In the genomic region with DNA sequence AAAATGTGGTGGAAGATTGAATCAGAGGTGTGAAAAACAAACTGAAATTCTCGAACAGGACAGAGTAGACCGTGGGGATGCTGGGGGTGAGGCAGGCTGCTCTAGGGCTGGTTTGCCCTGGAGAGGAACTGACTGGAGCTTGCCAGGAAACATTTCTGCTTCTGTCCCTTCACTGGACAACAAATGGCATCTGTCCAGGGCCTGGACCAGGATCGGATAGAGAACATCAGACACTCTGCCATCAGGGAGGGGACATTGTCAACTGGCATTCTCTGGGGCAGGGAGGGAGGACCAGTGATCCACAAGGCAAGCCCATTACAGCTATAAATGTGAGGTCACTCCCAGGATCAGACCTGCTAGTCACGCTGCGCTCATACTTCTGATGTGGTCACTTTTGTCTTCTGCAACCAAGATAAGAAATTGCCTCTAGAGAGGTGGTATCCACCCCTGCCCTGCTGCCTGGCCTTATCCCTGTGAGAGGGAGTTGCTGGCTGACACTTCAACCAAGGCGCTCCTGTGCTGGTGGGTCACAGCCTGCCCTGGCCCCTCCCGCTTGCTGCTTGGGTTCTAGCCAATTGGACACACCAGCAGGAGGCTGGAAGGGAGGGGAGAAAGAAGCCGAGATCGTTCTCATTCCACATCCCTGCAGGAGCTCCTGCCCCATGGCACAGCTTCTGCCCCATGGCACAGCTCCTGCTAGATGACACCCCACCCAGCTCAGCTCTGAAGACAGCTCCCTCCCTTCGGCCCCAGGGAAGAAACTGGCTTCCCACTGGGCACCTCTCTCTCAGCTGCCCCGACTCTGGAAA, we compare ENCODE assay signal across 1 cellular context.
TF ChIP-seq lines count a peak whose summit lies in the region.

No MANE protein-coding gene starts in this region.

TF ChIP-seq in GM23338, 12 proteins besides CTCF, POLR2A, EP300 and RAD21:
- TF ChIP-seq ZNF331 (CRISPR knock-in tag; IDR thresholded peaks at IDR 0.05; ENCODE audit: low read depth) (no peak), EZH2 (IDR thresholded peaks at IDR 0.05; ENCODE audit: low read depth, unreplicated experiment) (no peak), JUNB (IDR thresholded peaks at IDR 0.05; ENCODE audit: unreplicated experiment) (no peak), CREB1 (CRISPR knock-in tag; IDR thresholded peaks at IDR 0.05; ENCODE audit: low read depth) (no peak), POLR2AphosphoS5 (IDR thresholded peaks at IDR 0.05; ENCODE audit: low read depth) (no peak)
- TF ChIP-seq, protein P1, sequence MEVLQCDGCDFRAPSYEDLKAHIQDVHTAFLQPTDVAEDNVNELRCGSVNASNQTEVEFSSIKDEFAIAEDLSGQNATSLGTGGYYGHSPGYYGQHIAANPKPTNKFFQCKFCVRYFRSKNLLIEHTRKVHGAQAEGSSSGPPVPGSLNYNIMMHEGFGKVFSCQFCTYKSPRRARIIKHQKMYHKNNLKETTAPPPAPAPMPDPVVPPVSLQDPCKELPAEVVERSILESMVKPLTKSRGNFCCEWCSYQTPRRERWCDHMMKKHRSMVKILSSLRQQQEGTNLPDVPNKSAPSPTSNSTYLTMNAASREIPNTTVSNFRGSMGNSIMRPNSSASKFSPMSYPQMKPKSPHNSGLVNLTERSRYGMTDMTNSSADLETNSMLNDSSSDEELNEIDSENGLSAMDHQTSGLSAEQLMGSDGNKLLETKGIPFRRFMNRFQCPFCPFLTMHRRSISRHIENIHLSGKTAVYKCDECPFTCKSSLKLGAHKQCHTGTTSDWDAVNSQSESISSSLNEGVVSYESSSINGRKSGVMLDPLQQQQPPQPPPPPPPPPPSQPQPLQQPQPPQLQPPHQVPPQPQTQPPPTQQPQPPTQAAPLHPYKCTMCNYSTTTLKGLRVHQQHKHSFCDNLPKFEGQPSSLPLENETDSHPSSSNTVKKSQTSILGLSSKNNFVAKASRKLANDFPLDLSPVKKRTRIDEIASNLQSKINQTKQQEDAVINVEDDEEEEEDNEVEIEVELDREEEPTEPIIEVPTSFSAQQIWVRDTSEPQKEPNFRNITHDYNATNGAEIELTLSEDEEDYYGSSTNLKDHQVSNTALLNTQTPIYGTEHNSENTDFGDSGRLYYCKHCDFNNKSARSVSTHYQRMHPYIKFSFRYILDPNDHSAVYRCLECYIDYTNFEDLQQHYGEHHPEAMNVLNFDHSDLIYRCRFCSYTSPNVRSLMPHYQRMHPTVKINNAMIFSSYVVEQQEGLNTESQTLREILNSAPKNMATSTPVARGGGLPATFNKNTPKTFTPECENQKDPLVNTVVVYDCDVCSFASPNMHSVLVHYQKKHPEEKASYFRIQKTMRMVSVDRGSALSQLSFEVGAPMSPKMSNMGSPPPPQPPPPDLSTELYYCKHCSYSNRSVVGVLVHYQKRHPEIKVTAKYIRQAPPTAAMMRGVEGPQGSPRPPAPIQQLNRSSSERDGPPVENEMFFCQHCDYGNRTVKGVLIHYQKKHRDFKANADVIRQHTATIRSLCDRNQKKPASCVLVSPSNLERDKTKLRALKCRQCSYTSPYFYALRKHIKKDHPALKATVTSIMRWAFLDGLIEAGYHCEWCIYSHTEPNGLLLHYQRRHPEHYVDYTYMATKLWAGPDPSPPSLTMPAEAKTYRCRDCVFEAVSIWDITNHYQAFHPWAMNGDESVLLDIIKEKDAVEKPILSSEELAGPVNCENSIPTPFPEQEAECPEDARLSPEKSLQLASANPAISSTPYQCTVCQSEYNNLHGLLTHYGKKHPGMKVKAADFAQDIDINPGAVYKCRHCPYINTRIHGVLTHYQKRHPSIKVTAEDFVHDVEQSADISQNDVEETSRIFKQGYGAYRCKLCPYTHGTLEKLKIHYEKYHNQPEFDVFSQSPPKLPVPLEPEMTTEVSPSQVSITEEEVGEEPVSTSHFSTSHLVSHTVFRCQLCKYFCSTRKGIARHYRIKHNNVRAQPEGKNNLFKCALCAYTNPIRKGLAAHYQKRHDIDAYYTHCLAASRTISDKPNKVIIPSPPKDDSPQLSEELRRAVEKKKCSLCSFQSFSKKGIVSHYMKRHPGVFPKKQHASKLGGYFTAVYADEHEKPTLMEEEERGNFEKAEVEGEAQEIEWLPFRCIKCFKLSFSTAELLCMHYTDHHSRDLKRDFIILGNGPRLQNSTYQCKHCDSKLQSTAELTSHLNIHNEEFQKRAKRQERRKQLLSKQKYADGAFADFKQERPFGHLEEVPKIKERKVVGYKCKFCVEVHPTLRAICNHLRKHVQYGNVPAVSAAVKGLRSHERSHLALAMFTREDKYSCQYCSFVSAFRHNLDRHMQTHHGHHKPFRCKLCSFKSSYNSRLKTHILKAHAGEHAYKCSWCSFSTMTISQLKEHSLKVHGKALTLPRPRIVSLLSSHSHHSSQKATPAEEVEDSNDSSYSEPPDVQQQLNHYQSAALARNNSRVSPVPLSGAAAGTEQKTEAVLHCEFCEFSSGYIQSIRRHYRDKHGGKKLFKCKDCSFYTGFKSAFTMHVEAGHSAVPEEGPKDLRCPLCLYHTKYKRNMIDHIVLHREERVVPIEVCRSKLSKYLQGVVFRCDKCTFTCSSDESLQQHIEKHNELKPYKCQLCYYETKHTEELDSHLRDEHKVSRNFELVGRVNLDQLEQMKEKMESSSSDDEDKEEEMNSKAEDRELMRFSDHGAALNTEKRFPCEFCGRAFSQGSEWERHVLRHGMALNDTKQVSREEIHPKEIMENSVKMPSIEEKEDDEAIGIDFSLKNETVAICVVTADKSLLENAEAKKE (CRISPR knock-in tag; IDR thresholded peaks at IDR 0.05) = no peak
- TF ChIP-seq, protein P2, sequence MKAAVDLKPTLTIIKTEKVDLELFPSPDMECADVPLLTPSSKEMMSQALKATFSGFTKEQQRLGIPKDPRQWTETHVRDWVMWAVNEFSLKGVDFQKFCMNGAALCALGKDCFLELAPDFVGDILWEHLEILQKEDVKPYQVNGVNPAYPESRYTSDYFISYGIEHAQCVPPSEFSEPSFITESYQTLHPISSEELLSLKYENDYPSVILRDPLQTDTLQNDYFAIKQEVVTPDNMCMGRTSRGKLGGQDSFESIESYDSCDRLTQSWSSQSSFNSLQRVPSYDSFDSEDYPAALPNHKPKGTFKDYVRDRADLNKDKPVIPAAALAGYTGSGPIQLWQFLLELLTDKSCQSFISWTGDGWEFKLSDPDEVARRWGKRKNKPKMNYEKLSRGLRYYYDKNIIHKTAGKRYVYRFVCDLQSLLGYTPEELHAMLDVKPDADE (IDR thresholded peaks at IDR 0.05) = no peak
- TF ChIP-seq, protein P3, sequence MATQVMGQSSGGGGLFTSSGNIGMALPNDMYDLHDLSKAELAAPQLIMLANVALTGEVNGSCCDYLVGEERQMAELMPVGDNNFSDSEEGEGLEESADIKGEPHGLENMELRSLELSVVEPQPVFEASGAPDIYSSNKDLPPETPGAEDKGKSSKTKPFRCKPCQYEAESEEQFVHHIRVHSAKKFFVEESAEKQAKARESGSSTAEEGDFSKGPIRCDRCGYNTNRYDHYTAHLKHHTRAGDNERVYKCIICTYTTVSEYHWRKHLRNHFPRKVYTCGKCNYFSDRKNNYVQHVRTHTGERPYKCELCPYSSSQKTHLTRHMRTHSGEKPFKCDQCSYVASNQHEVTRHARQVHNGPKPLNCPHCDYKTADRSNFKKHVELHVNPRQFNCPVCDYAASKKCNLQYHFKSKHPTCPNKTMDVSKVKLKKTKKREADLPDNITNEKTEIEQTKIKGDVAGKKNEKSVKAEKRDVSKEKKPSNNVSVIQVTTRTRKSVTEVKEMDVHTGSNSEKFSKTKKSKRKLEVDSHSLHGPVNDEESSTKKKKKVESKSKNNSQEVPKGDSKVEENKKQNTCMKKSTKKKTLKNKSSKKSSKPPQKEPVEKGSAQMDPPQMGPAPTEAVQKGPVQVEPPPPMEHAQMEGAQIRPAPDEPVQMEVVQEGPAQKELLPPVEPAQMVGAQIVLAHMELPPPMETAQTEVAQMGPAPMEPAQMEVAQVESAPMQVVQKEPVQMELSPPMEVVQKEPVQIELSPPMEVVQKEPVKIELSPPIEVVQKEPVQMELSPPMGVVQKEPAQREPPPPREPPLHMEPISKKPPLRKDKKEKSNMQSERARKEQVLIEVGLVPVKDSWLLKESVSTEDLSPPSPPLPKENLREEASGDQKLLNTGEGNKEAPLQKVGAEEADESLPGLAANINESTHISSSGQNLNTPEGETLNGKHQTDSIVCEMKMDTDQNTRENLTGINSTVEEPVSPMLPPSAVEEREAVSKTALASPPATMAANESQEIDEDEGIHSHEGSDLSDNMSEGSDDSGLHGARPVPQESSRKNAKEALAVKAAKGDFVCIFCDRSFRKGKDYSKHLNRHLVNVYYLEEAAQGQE (IDR thresholded peaks at IDR 0.05; ENCODE audit: unreplicated experiment) = no peak
TF ChIP-seq in GM23338: peak in this region for 0.
